ENCODE assay signal across 1 cellular context in the genomic region with DNA sequence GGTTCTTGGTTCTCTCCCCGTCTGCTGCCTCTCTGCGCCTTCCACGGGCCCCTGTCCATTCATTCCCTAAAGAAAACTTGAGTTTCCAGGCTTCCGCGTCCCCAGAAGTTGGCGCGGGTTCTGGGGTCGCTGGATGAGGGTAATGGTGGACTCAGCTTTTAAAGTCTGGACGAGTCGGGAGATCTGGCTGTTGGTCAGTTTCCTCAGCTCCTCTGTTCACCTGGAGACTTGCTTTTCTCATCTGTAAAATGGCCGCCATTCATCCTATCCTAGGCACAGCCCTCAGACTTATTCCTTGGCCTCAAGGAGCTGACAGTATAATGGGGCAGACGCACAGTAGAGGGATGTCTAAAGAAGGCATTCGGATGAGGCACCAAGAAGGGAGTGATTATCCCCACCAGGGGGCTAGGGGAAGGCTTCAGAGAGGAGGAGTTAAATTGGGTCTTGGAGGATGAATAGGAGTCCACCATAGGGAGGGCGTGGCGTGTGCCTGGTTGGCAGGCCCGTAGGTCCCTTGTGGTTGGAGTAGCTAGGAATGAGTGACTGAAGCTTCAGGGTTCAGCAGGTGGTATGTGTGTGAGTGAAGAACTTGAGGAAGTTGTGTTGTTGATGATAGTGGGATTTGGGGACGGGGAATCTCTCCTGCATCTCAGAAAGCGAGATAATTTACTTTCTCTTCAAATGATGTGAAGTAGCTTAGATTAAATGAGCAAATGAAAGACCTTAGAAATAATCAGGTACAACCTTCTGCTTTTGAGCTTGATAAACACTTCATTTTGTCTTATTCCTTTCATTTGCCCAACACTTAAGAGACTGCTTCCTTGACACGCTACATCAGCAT.
A peak's percentile ranks its signal among the peaks of the same experiment; 100 is the strongest.
TF ChIP-seq lines count a peak whose summit lies in the region.

No MANE protein-coding gene starts in this region.

TF ChIP-seq in HepG2, 621 proteins besides CTCF, POLR2A, EP300 and RAD21:
- TF ChIP-seq, protein P1, sequence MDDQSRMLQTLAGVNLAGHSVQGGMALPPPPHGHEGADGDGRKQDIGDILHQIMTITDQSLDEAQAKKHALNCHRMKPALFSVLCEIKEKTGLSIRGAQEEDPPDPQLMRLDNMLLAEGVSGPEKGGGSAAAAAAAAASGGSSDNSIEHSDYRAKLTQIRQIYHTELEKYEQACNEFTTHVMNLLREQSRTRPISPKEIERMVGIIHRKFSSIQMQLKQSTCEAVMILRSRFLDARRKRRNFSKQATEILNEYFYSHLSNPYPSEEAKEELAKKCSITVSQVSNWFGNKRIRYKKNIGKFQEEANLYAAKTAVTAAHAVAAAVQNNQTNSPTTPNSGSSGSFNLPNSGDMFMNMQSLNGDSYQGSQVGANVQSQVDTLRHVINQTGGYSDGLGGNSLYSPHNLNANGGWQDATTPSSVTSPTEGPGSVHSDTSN (CRISPR knock-in tag; IDR thresholded peaks at IDR 0.05; ENCODE audit: borderline replicate concordance), result no peak
- TF ChIP-seq ZBTB42 (CRISPR knock-in tag; IDR thresholded peaks at IDR 0.05) (no peak), JARID2 (CRISPR knock-in tag; IDR thresholded peaks at IDR 0.05; ENCODE audit: insufficient replicate concordance) (no peak), ZNF629 (CRISPR knock-in tag; conservative IDR thresholded peaks at IDR 0.05) (peak; percentile 90), HIVEP1 (CRISPR knock-in tag; IDR thresholded peaks at IDR 0.05) (peak; percentile 4; the same call in 1 of the 2 replicates), CHD4 (IDR thresholded peaks at IDR 0.05; ENCODE audit: borderline replicate concordance, low read length) (peak; percentile 69; the same call in 1 of the 2 replicates), ZNF772 (CRISPR knock-in tag; IDR thresholded peaks at IDR 0.05) (no peak), ZNF331 (CRISPR knock-in tag; IDR thresholded peaks at IDR 0.05) (no peak), HES4 (CRISPR knock-in tag; IDR thresholded peaks at IDR 0.05; ENCODE audit: borderline replicate concordance) (0 out of 2 replicates have a peak, but pooled peaks have one; percentile 71), ZNF615 (CRISPR knock-in tag; IDR thresholded peaks at IDR 0.05; ENCODE audit: borderline replicate concordance) (0 out of 2 replicates have a peak, but pooled peaks have one; percentile 7), ZNF577 (CRISPR knock-in tag; IDR thresholded peaks at IDR 0.05; ENCODE audit: borderline replicate concordance, low read depth) (no peak), EHMT2 (IDR thresholded peaks at IDR 0.05; ENCODE audit: borderline replicate concordance, low read depth, low read length) (peak; percentile 14; the same call in 1 of the 2 replicates), ZNF446 (CRISPR knock-in tag; IDR thresholded peaks at IDR 0.05) (0 out of 2 replicates have a peak, but pooled peaks have one; percentile 77), SMAD9 (CRISPR knock-in tag; IDR thresholded peaks at IDR 0.05) (0 out of 2 replicates have a peak, but pooled peaks have one; percentile 44), ZNF703 (CRISPR knock-in tag; IDR thresholded peaks at IDR 0.05; ENCODE audit: borderline replicate concordance) (no peak), SMARCE1 (IDR thresholded peaks at IDR 0.05; ENCODE audit: borderline replicate concordance) (no peak), ZMYM3 (CRISPR knock-in tag; IDR thresholded peaks at IDR 0.05) (peak; percentile 62; the same call in 1 of the 2 replicates), ZFP62 (CRISPR knock-in tag; IDR thresholded peaks at IDR 0.05) (no peak), KDM1A (CRISPR knock-in tag; IDR thresholded peaks at IDR 0.05) (peak; percentile 44; the same call in 1 of the 2 replicates)
- TF ChIP-seq, protein P2, sequence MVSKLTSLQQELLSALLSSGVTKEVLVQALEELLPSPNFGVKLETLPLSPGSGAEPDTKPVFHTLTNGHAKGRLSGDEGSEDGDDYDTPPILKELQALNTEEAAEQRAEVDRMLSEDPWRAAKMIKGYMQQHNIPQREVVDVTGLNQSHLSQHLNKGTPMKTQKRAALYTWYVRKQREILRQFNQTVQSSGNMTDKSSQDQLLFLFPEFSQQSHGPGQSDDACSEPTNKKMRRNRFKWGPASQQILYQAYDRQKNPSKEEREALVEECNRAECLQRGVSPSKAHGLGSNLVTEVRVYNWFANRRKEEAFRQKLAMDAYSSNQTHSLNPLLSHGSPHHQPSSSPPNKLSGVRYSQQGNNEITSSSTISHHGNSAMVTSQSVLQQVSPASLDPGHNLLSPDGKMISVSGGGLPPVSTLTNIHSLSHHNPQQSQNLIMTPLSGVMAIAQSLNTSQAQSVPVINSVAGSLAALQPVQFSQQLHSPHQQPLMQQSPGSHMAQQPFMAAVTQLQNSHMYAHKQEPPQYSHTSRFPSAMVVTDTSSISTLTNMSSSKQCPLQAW (CRISPR knock-in tag; IDR thresholded peaks at IDR 0.05), result 0 out of 2 replicates have a peak, but pooled peaks have one; percentile 5
- TF ChIP-seq, protein P3, sequence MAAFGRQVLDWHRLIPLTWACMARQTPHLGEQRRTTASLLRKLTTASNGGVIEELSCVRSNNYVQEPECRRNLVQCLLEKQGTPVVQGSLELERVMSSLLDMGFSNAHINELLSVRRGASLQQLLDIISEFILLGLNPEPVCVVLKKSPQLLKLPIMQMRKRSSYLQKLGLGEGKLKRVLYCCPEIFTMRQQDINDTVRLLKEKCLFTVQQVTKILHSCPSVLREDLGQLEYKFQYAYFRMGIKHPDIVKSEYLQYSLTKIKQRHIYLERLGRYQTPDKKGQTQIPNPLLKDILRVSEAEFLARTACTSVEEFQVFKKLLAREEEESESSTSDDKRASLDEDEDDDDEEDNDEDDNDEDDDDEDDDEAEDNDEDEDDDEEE (CRISPR knock-in tag; IDR thresholded peaks at IDR 0.05), result peak; percentile 63; the same call in 1 of the 2 replicates
